Comparison of ENCODE assay signal across 11 cellular contexts in the genomic region with DNA sequence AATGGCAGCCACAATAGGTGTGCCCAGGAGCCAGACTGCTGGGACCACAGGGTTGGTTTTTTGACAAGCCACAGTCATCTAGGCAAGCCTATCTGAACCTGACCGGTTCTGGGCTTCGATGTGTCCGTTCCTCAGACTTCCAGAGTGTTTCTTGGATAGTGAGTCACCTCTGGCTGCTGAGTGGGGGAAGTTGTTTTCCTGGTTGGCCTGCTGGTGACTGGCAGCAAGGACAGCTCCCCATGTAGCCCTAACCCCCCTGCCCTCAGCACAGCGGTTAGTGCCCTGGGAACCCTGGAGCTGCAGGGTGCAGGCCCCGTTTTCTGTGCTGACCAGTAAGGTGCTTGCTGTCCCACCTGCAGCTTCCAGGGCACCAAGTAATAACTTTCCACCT.
DNase-seq lines count a peak whose midpoint lies in the region; ATAC-seq and TF ChIP-seq lines count a peak whose summit lies in the region.
"Had no signal": no experiment of that assay in that cellular context is flagged by ENCODE, and none has a peak within 500 bp of the region (broad histone marks: within the 10 kb centered on the region; RNA-seq: fewer than 3 reads in every experiment).

No MANE protein-coding gene starts in this region.

- peak; percentile 28 for TF ChIP-seq CTCF in choroid plexus epithelial cell (conservative IDR thresholded peaks at IDR 0.05; ENCODE audit: low read depth, low read length)
- TF ChIP-seq CTCF in lower lobe of right lung (IDR thresholded peaks at IDR 0.05): no peak
- no peak for TF ChIP-seq CTCF in natural killer cell (IDR thresholded peaks at IDR 0.05)

- H3K27ac Mint-ChIP-seq in natural killer cell: no peak overlapping the region

- H3K36me3 ChIP-seq in lower lobe of right lung: peaks cover 100% of the 10 kb centered on the region
- H3K36me3 ChIP-seq: ovary had no signal

- DNase-seq in AG20443 (ENCODE audit: low spot score) (peak; percentile 84), NCI-H226 (peak; percentile 39), choroid plexus epithelial cell (ENCODE audit: low read depth) (peak; percentile 68), lower lobe of right lung (no peak), NCI-H1092 treated with DMSO at 0.1 percent for 48 hours (lab: John Stamatoyannopoulos, UW) (no peak), natural killer cell (no peak)
- DNase-seq: cortex of kidney, ovary had no signal

- H3K4me1 ChIP-seq in lower lobe of right lung: peaks cover 9% of the 10 kb centered on the region

- H3K27me3 Mint-ChIP-seq in natural killer cell (ENCODE audit: low read depth in 2 of 2): no peaks in the 10 kb centered on the region

- no peaks in the 10 kb centered on the region for H3K9me3 ChIP-seq in lower lobe of right lung
- H3K9me3 ChIP-seq: ovary, tibial nerve had no signal

- H3K27ac ChIP-seq in lower lobe of right lung: peak overlapping the region; percentile 33
- H3K27ac ChIP-seq: ovary had no signal

- H3K4me3 ChIP-seq in choroid plexus epithelial cell (ENCODE audit: low read depth, low read length) (no peak overlapping the region), lower lobe of right lung (no peak overlapping the region)
- H3K4me3 ChIP-seq: ovary, tibial nerve had no signal

- intact Hi-C loops in lower lobe of right lung (cut with DNase I): no loop called here
- intact Hi-C loops in natural killer cell (cut with micrococcal nuclease): no loop called here

- no peaks in the 10 kb centered on the region for H3K36me3 Mint-ChIP-seq in natural killer cell

- H3K4me1 Mint-ChIP-seq in natural killer cell: peaks cover 7% of the 10 kb centered on the region in 2 donors

- H3K4me3 Mint-ChIP-seq in natural killer cell: no peak overlapping the region

- no peak for ATAC-seq in lower lobe of right lung
- no peak for ATAC-seq in HG03521 (IDR thresholded peaks at IDR 0.05; ENCODE audit: unreplicated experiment)
- no peak for ATAC-seq in GM21447 (IDR thresholded peaks at IDR 0.05; ENCODE audit: unreplicated experiment)
- no peak for ATAC-seq in natural killer cell

- no peaks in the 10 kb centered on the region for H3K9me3 Mint-ChIP-seq in natural killer cell

- no peaks in the 10 kb centered on the region for H3K27me3 ChIP-seq in lower lobe of right lung (ENCODE audit: low read depth)
- H3K27me3 ChIP-seq: ovary, tibial nerve had no signal

Comparison
In these comparisons a context has a peak if more than half of its experiments do, and no peak if none do; other contexts are left out.
1. DNase-seq: peak in AG20443 (single experiment), NCI-H226 (single experiment) and choroid plexus epithelial cell (single experiment); none in lower lobe of right lung (single experiment), NCI-H1092 treated with DMSO at 0.1 percent for 48 hours (single experiment) and natural killer cell (single experiment).